ENCODE assay signal across 14 cellular contexts in the genomic region with DNA sequence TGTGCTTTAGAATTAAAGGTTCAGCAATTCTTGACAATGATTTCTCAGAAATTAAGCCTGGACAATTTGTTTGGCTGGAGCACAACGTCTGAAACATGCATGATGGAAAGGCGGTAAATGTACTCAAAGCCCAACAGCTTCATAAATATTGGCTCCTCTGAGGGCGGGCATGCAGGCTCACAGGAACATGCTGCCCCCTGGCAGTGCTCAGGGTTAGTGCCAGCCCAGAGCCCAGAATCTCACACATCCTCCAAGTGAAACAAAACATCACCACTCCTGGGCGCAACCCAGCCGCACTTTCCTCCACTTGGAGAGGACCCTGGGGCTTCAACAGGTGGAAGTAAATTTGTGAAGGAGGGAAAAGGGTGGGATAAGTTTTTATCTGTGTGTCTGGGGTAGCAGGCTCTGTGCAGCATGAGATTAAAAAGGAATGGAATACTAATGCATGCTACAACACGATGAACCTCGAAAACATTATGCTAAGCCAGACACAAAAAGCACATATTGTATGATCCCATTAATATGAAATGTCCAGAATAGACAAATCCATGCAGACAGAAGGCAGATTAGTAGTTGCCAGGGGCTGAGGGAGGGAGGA. TPM values are rescaled to one million over a fixed set of nuclear protein-coding genes. Genes with fewer than 3 reads are reported as not detected.
DNase-seq lines count a peak whose midpoint lies in the region; ATAC-seq, FAIRE-seq and TF ChIP-seq lines count a peak whose summit lies in the region.
"Had no signal": no experiment of that assay in that cellular context is flagged by ENCODE, and none has a peak within 500 bp of the region (broad histone marks: within the 10 kb centered on the region; RNA-seq: fewer than 3 reads in every experiment).

No MANE protein-coding gene starts in this region.

- no peaks in the 10 kb centered on the region for H3K27me3 ChIP-seq in CD4-positive, alpha-beta T cell (ENCODE audit: control insufficient read depth, insufficient read depth, low read length)
- H3K27me3 ChIP-seq: upper lobe of left lung had no signal

- H3K4me1 Mint-ChIP-seq in activated T-cell treated with anti-CD3 and anti-CD28 coated beads, Interleukin-2, amount 50 U/mL, for 72 hours (ENCODE audit: low read depth), result no peaks in the 10 kb centered on the region
- no peaks in the 10 kb centered on the region for H3K4me1 Mint-ChIP-seq in CD4-positive, alpha-beta T cell (ENCODE audit: low read depth)

- peaks cover 12% of the 10 kb centered on the region for H3K27me3 Mint-ChIP-seq in activated T-cell treated with anti-CD3 and anti-CD28 coated beads, Interleukin-2, amount 50 U/mL, for 72 hours (ENCODE audit: low read depth)
- H3K27me3 Mint-ChIP-seq in CD4-positive, alpha-beta T cell, result peaks cover 38% of the 10 kb centered on the region

- peaks cover 8% of the 10 kb centered on the region for H3K9me3 ChIP-seq in CD4-positive, alpha-beta T cell (ENCODE audit: control insufficient read depth, low read length)
- H3K9me3 ChIP-seq: upper lobe of left lung had no signal

- FAIRE-seq in HTR-8/SVneo (lab: Jason Lieb, UNC), result no peak
- FAIRE-seq: endothelial cell of umbilical vein had no signal

- intact Hi-C loops in CD4-positive, alpha-beta T cell (cut with DNase I, micrococcal nuclease), result no loop called here

- no peak for TF ChIP-seq CTCF in CD4-positive, alpha-beta T cell (IDR thresholded peaks at IDR 0.05)

- CTCF ChIA-PET in CD4-positive, alpha-beta T cell (lab: Charles Lee), result no interaction called here

- no peak overlapping the region for H3K4me3 Mint-ChIP-seq in activated T-cell treated with anti-CD3 and anti-CD28 coated beads, Interleukin-2, amount 50 U/mL, for 72 hours
- no peak overlapping the region for H3K4me3 Mint-ChIP-seq in CD4-positive, alpha-beta T cell

- no peaks in the 10 kb centered on the region for H3K36me3 Mint-ChIP-seq in activated T-cell treated with anti-CD3 and anti-CD28 coated beads, Interleukin-2, amount 50 U/mL, for 72 hours (ENCODE audit: insufficient read depth in 2 of 2)
- no peaks in the 10 kb centered on the region for H3K36me3 Mint-ChIP-seq in CD4-positive, alpha-beta T cell (ENCODE audit: low read depth)

- no peak for ATAC-seq in activated T-cell treated with anti-CD3 and anti-CD28 coated beads, Interleukin-2, amount 50 U/mL, for 72 hours (replicated peaks in 1 of 2)
- no peak for ATAC-seq in CD4-positive, alpha-beta T cell (ENCODE audit: poor library complexity)
- ATAC-seq: activated CD4-positive, CD25-positive, alpha-beta regulatory T cell treated with anti-CD3 and anti-CD28 coated beads, Interleukin-2, amount 50 U/mL, for 24 hours had no signal

- H3K27ac Mint-ChIP-seq in activated T-cell treated with anti-CD3 and anti-CD28 coated beads, Interleukin-2, amount 50 U/mL, for 72 hours, result no peak overlapping the region
- no peak overlapping the region for H3K27ac Mint-ChIP-seq in CD4-positive, alpha-beta T cell

- no peak overlapping the region for H3K27ac ChIP-seq in substantia nigra (ENCODE audit: low read depth, low read length, poor library complexity, severe bottlenecking)
- H3K27ac ChIP-seq in CD4-positive, alpha-beta T cell (ENCODE audit: low read depth, low read length), result no peak overlapping the region
- H3K27ac ChIP-seq: upper lobe of left lung had no signal

- POLR2A ChIA-PET in CD4-positive, alpha-beta T cell (lab: Charles Lee), result no interaction called here

- DNase-seq in NCI-H82 (lab: John Stamatoyannopoulos, UW) (peak; percentile 47), NCI-H82 treated with DMSO at 0.1 percent for 48 hours (lab: John Stamatoyannopoulos, UW; ENCODE audit: unreplicated experiment) (no peak), NCI-H524 treated with DMSO at 0.1 percent for 48 hours (lab: John Stamatoyannopoulos, UW) (peak; percentile 10), globus pallidus (ENCODE audit: low spot score) (peak; percentile 42), substantia nigra (lab: John Stamatoyannopoulos, UW) (peak in 32 of 49 donors; percentile 3 to 52 (median 16)), HTR-8/SVneo (ENCODE audit: insufficient read length, low spot score) (no peak)
- DNase-seq in activated T-cell treated with anti-CD3 and anti-CD28 coated beads, Interleukin-2, amount 50 U/mL, for 72 hours, result no peak
- no peak for DNase-seq in CD4-positive, alpha-beta T cell
- DNase-seq: AML-193; NCI-H2081 treated with DMSO at 0.1 percent for 48 hours; stimulated activated CD4-positive, alpha-beta T cell treated with anti-CD3 and anti-CD28 coated beads, Interleukin-2, amount 100 ng/mL, for 24 hours had no signal

- H3K9me3 Mint-ChIP-seq in activated T-cell treated with anti-CD3 and anti-CD28 coated beads, Interleukin-2, amount 50 U/mL, for 72 hours, result no peaks in the 10 kb centered on the region
- H3K9me3 Mint-ChIP-seq in CD4-positive, alpha-beta T cell, result peaks cover 6% of the 10 kb centered on the region

RNA-seq across cellular contexts. Expression of a gene that starts 54.1 kb away (rescaled TPM):
- not detected for total RNA-seq in activated T-cell treated with anti-CD3 and anti-CD28 coated beads, Interleukin-2, amount 50 U/mL, for 72 hours
- total RNA-seq in CD4-positive, alpha-beta T cell, result not detected
- total RNA-seq: endothelial cell of umbilical vein had no signal

Comparison
In these comparisons a context has a peak if more than half of its experiments do, and no peak if none do; other contexts are left out.
1. DNase-seq: peak in NCI-H82 (single experiment), NCI-H524 treated with DMSO at 0.1 percent for 48 hours (single experiment), globus pallidus (single experiment) and substantia nigra (32 of 49); none in NCI-H82 treated with DMSO at 0.1 percent for 48 hours (single experiment), HTR-8/SVneo (single experiment), activated T-cell treated with anti-CD3 and anti-CD28 coated beads, Interleukin-2, amount 50 U/mL, for 72 hours (0 of 2) and CD4-positive, alpha-beta T cell (0 of 10).